24 cellular contexts compared by ENCODE assay signal in genomic region chr5:122864842-122865241, GRCh38.
"Had no signal": no experiment of that assay in that cellular context is flagged by ENCODE, and none has a peak within 500 bp of the region (broad histone marks: within the 10 kb centered on the region; RNA-seq: fewer than 3 reads in every experiment).

No MANE protein-coding gene starts in this region.

- H3K4me3 Mint-ChIP-seq: immature natural killer cell; naive thymus-derived CD8-positive, alpha-beta T cell; stimulated activated naive CD8-positive, alpha-beta T cell treated with anti-CD3 and anti-CD28 coated beads, Interleukin-15, Interleukin-2, amounts not matched to agents 100 ng/mL and 50 ng/mL, for 24 hours had no signal

- H3K27me3 ChIP-seq: left lung, ovary, right atrium auricular region, right lobe of liver, suprapubic skin, tibial artery, upper lobe of right lung had no signal

- H3K9me3 ChIP-seq: left lung, lower lobe of right lung, ovary, right atrium auricular region, right lobe of liver, suprapubic skin, thoracic aorta, tibial artery, upper lobe of right lung had no signal

- DNase-seq: hypothalamus; immature natural killer cell; kidney; left colon; left lung; lower lobe of right lung; mammary epithelial cell; mesenchymal stem cell; naive thymus-derived CD8-positive, alpha-beta T cell; ovary; right lobe of liver; stimulated activated CD4-positive, alpha-beta T cell treated with anti-CD3 and anti-CD28 coated beads, Interleukin-4, amount 100 ng/mL, for 1 hour; stimulated activated naive CD4-positive, alpha-beta T cell; tibial artery; trophoblast cell; upper lobe of right lung had no signal

- H3K27ac ChIP-seq: left lung, lower lobe of right lung, ovary, right atrium auricular region, right lobe of liver, suprapubic skin, thoracic aorta, tibial artery, upper lobe of right lung had no signal

- H3K4me3 ChIP-seq: left lung, lower lobe of right lung, ovary, right atrium auricular region, right lobe of liver, smooth muscle cell, suprapubic skin, thoracic aorta, tibial artery, upper lobe of right lung had no signal

- H3K27me3 Mint-ChIP-seq: progenitor cell of endocrine pancreas had no signal

- H3K9me3 Mint-ChIP-seq: immature natural killer cell; stimulated activated naive CD8-positive, alpha-beta T cell treated with anti-CD3 and anti-CD28 coated beads, Interleukin-15, Interleukin-2, amounts not matched to agents 100 ng/mL and 50 ng/mL, for 24 hours had no signal

- FAIRE-seq: islet of Langerhans, kidney, urothelium cell line had no signal

- H3K36me3 Mint-ChIP-seq: naive thymus-derived CD8-positive, alpha-beta T cell had no signal

- ATAC-seq: left colon; left lung; lower lobe of right lung; naive thymus-derived CD8-positive, alpha-beta T cell; right lobe of liver; upper lobe of right lung had no signal

- H3K4me1 Mint-ChIP-seq: immature natural killer cell had no signal

- H3K4me2 ChIP-seq: smooth muscle cell had no signal

- H3K27ac Mint-ChIP-seq: immature natural killer cell; naive thymus-derived CD8-positive, alpha-beta T cell; progenitor cell of endocrine pancreas; stimulated activated naive CD8-positive, alpha-beta T cell treated with anti-CD3 and anti-CD28 coated beads, Interleukin-15, Interleukin-2, amounts not matched to agents 100 ng/mL and 50 ng/mL, for 24 hours had no signal

- H3K36me3 ChIP-seq: ovary, right atrium auricular region, right lobe of liver, thoracic aorta, upper lobe of right lung had no signal

- H3K4me1 ChIP-seq: left lung, lower lobe of right lung, right atrium auricular region, right lobe of liver, suprapubic skin, tibial artery, upper lobe of right lung had no signal
